1 cellular context compared by ENCODE assay signal in the genomic region with DNA sequence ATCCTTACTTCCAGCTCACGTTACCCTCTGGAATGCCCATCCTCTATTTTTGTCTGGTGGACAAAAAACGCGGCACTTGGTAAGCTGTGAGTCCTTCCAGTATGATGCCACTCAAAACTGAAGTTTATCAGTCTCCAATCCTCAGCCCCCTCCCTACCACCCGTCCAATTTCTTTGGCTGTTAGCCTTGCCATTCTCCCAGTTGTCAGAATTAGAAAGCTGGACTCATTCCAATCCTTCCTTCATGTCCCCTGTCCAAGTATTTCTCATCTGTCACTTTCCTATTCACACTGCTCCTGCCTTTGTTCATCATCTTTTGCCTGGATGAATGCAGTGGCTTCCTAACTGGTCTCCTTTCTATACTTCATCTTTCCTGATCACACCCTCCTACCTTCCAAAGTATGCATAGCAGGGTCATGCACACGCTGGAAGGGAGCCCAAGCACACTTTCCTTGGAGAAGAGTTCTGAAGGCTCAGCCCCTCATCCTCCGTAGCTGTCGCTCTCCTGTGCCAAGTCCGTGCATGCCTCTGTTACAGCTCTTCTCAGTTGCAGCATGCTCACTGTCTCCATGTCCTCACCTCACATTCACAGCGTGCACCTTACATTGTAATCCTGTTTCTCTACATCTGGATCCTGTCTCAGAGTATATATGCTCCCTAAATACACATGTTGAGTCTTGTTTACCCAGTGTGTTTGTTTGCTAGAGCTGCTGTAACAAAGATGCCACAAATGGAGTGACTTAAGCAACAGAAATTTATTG.
TF ChIP-seq lines count a peak whose summit lies in the region.

No MANE protein-coding gene starts in this region.

TF ChIP-seq in IMR-90, 13 proteins besides CTCF, POLR2A, EP300 and RAD21 (continued from another document):
- TF ChIP-seq, protein P1, sequence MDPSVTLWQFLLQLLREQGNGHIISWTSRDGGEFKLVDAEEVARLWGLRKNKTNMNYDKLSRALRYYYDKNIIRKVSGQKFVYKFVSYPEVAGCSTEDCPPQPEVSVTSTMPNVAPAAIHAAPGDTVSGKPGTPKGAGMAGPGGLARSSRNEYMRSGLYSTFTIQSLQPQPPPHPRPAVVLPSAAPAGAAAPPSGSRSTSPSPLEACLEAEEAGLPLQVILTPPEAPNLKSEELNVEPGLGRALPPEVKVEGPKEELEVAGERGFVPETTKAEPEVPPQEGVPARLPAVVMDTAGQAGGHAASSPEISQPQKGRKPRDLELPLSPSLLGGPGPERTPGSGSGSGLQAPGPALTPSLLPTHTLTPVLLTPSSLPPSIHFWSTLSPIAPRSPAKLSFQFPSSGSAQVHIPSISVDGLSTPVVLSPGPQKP (IDR thresholded peaks at IDR 0.05; ENCODE audit: borderline replicate concordance, low read depth, low read length), result no peak
- TF ChIP-seq NFE2L2 (IDR thresholded peaks at IDR 0.05; ENCODE audit: low read depth, low read length) (no peak), CEBPB (IDR thresholded peaks at IDR 0.05; ENCODE audit: low read depth, low read length) (no peak), FOS (IDR thresholded peaks at IDR 0.05; ENCODE audit: low read depth, low read length) (no peak), MAFK (IDR thresholded peaks at IDR 0.05; ENCODE audit: low read depth, low read length) (no peak), MAZ (IDR thresholded peaks at IDR 0.05; ENCODE audit: borderline replicate concordance, low read depth, low read length) (no peak), RCOR1 (IDR thresholded peaks at IDR 0.05; ENCODE audit: insufficient replicate concordance, low read length) (no peak), CHD1 (IDR thresholded peaks at IDR 0.05; ENCODE audit: low read depth, low read length) (no peak), SMC3 (IDR thresholded peaks at IDR 0.05; ENCODE audit: low read depth, low read length) (no peak), MXI1 (IDR thresholded peaks at IDR 0.05; ENCODE audit: borderline replicate concordance, low read depth, low read length) (no peak)
- TF ChIP-seq, protein P2, sequence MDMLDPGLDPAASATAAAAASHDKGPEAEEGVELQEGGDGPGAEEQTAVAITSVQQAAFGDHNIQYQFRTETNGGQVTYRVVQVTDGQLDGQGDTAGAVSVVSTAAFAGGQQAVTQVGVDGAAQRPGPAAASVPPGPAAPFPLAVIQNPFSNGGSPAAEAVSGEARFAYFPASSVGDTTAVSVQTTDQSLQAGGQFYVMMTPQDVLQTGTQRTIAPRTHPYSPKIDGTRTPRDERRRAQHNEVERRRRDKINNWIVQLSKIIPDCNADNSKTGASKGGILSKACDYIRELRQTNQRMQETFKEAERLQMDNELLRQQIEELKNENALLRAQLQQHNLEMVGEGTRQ (IDR thresholded peaks at IDR 0.05; ENCODE audit: low read depth, low read length), result no peak
